ENCODE assay signal across 22 cellular contexts in genomic region chr4:97395980-97396562, GRCh38.
DNase-seq lines count a peak whose midpoint lies in the region; ATAC-seq, FAIRE-seq and TF ChIP-seq lines count a peak whose summit lies in the region.
"Had no signal": no experiment of that assay in that cellular context is flagged by ENCODE, and none has a peak within 500 bp of the region (broad histone marks: within the 10 kb centered on the region; RNA-seq: fewer than 3 reads in every experiment).

No MANE protein-coding gene starts in this region.

- H3K4me1 ChIP-seq in BE2C (peaks cover 3% of the 10 kb centered on the region; the same call in 1 of the 2 replicates), esophagus squamous epithelium (no peaks in the 10 kb centered on the region)
- no peaks in the 10 kb centered on the region for H3K4me1 ChIP-seq in naive thymus-derived CD4-positive, alpha-beta T cell (ENCODE audit: control insufficient read depth in 2 of 2, insufficient read depth in 2 of 2, low read length in 2 of 2)
- H3K4me1 ChIP-seq: Peyer's patch had no signal

- no peaks in the 10 kb centered on the region for H3K27me3 ChIP-seq in BE2C
- H3K27me3 ChIP-seq in esophagus squamous epithelium, result no peaks in the 10 kb centered on the region
- H3K27me3 ChIP-seq in naive thymus-derived CD4-positive, alpha-beta T cell (ENCODE audit: control insufficient read depth in 2 of 2, insufficient read depth in 2 of 2, low read length in 2 of 2), result no peaks in the 10 kb centered on the region
- H3K27me3 ChIP-seq: MG63, Peyer's patch had no signal

- ATAC-seq in naive thymus-derived CD4-positive, alpha-beta T cell, result no peak
- ATAC-seq: HepG2 had no signal

- intact Hi-C loops in esophagus squamous epithelium (cut with DNase I), result no loop called here
- intact Hi-C loops in naive thymus-derived CD4-positive, alpha-beta T cell (cut with micrococcal nuclease), result no loop called here

- H3K4me3 ChIP-seq in BE2C (ENCODE audit: low read depth, low read length) (no peak overlapping the region), esophagus squamous epithelium (no peak overlapping the region)
- H3K4me3 ChIP-seq in naive thymus-derived CD4-positive, alpha-beta T cell (ENCODE audit: low read length), result no peak overlapping the region
- H3K4me3 ChIP-seq: GM23248, MG63, Peyer's patch had no signal

- H3K9me3 ChIP-seq in BE2C (no peaks in the 10 kb centered on the region), esophagus squamous epithelium (no peaks in the 10 kb centered on the region)
- peaks cover 0 to 3% (median 0%) of the 10 kb centered on the region in 3 experiments for H3K9me3 ChIP-seq in naive thymus-derived CD4-positive, alpha-beta T cell (ENCODE audit: control insufficient read depth in 2 of 3, low read length in 3 of 3)
- H3K9me3 ChIP-seq: MG63, Peyer's patch had no signal

- H3K27ac ChIP-seq in esophagus squamous epithelium, result no peak overlapping the region
- no peak overlapping the region for H3K27ac ChIP-seq in naive thymus-derived CD4-positive, alpha-beta T cell (ENCODE audit: low read depth, low read length)
- H3K27ac ChIP-seq: GM23248, KMS-11, Peyer's patch had no signal

- H3K36me3 ChIP-seq in BE2C (no peaks in the 10 kb centered on the region), esophagus squamous epithelium (no peaks in the 10 kb centered on the region)
- no peaks in the 10 kb centered on the region for H3K36me3 ChIP-seq in naive thymus-derived CD4-positive, alpha-beta T cell (ENCODE audit: control insufficient read depth in 2 of 3, insufficient read depth in 3 of 3, low read length in 3 of 3)
- H3K36me3 ChIP-seq: MG63, Peyer's patch had no signal

- H3K9me3 Mint-ChIP-seq in mesothelial cell of epicardium, result peaks cover 41% of the 10 kb centered on the region
- H3K9me3 Mint-ChIP-seq in naive thymus-derived CD4-positive, alpha-beta T cell, result peaks cover 0 to 16% (median 10%) of the 10 kb centered on the region in 11 donors

- H3K4me1 Mint-ChIP-seq in mesothelial cell of epicardium, result peaks cover 17% of the 10 kb centered on the region
- H3K4me1 Mint-ChIP-seq in naive thymus-derived CD4-positive, alpha-beta T cell, result no peaks in the 10 kb centered on the region
- H3K4me1 Mint-ChIP-seq: CD14-positive monocyte had no signal

- CTCF ChIA-PET in naive thymus-derived CD4-positive, alpha-beta T cell (lab: Charles Lee), result no interaction called here

- no peak for FAIRE-seq in RCC 7860 (lab: Jason Lieb, UNC)
- FAIRE-seq: GM12891, GM18507, HepG2 had no signal

- POLR2A ChIA-PET in naive thymus-derived CD4-positive, alpha-beta T cell (lab: Charles Lee), result no interaction called here

- H3K27me3 Mint-ChIP-seq in mesothelial cell of epicardium (ENCODE audit: low read depth), result no peaks in the 10 kb centered on the region
- no peaks in the 10 kb centered on the region for H3K27me3 Mint-ChIP-seq in naive thymus-derived CD4-positive, alpha-beta T cell

- peak; percentile 18 for DNase-seq in BE2C
- DNase-seq in M059J (ENCODE audit: low read depth), result peak; percentile 10
- DNase-seq in RCC 7860 (ENCODE audit: low spot score), result peak; percentile 11
- no peak for DNase-seq in mesothelial cell of epicardium (ENCODE audit: low spot score in 2 of 2, unreplicated experiment in 2 of 2)
- no peak for DNase-seq in stimulated activated CD4-positive, alpha-beta T cell treated with anti-CD3 and anti-CD28 coated beads, Interleukin-4, amount 100 ng/mL, for 24 hours
- DNase-seq in esophagus squamous epithelium (lab: John Stamatoyannopoulos, UW), result no peak
- no peak for DNase-seq in HuH-7 (ENCODE audit: low spot score)
- no peak for DNase-seq in naive thymus-derived CD4-positive, alpha-beta T cell
- DNase-seq: GF-D8, GM23248, MG63, NCI-H1092, NCI-H187, NCI-H2171, NCI-H510A, Peyer's patch, Right ventricle myocardium superior had no signal

- no peak for TF ChIP-seq POLR2A in esophagus squamous epithelium (IDR thresholded peaks at IDR 0.05)

- WGBS in esophagus squamous epithelium, 2 donors, result 51 to 65% methylated on average over 3 of the region's 3 CpGs

- H3K4me3 Mint-ChIP-seq in mesothelial cell of epicardium, result no peak overlapping the region
- H3K4me3 Mint-ChIP-seq in naive thymus-derived CD4-positive, alpha-beta T cell, result no peak overlapping the region
- H3K4me3 Mint-ChIP-seq: CD14-positive monocyte had no signal

- H3K36me3 Mint-ChIP-seq in mesothelial cell of epicardium, result peaks cover 12% of the 10 kb centered on the region
- no peaks in the 10 kb centered on the region for H3K36me3 Mint-ChIP-seq in naive thymus-derived CD4-positive, alpha-beta T cell
- H3K36me3 Mint-ChIP-seq: CD14-positive monocyte had no signal

- TF ChIP-seq CTCF in BE2C (IDR thresholded peaks at IDR 0.05; ENCODE audit: low read depth, low read length), result no peak
- TF ChIP-seq CTCF in mesothelial cell of epicardium (IDR thresholded peaks at IDR 0.05; ENCODE audit: unreplicated experiment), result no peak
- TF ChIP-seq CTCF in esophagus squamous epithelium (IDR thresholded peaks at IDR 0.05), result no peak

- peak overlapping the region; percentile 68 for H3K27ac Mint-ChIP-seq in mesothelial cell of epicardium
- H3K27ac Mint-ChIP-seq in naive thymus-derived CD4-positive, alpha-beta T cell, result no peak overlapping the region
- H3K27ac Mint-ChIP-seq: CD14-positive monocyte had no signal

Comparison
In these comparisons a context has a peak if more than half of its experiments do, and no peak if none do; other contexts are left out.
1. DNase-seq: peak in BE2C (single experiment), M059J (single experiment) and RCC 7860 (single experiment); none in mesothelial cell of epicardium (0 of 2), stimulated activated CD4-positive, alpha-beta T cell treated with anti-CD3 and anti-CD28 coated beads, Interleukin-4, amount 100 ng/mL, for 24 hours (single experiment), esophagus squamous epithelium (single experiment), HuH-7 (single experiment) and naive thymus-derived CD4-positive, alpha-beta T cell (0 of 9).